ENCODE assay signal across 21 cellular contexts in genomic region chr13:48712141-48712540, GRCh38. TPM values are rescaled to one million over a fixed set of nuclear protein-coding genes. Genes with fewer than 3 reads are reported as not detected.
"Had no signal": no experiment of that assay in that cellular context is flagged by ENCODE, and none has a peak within 500 bp of the region (broad histone marks: within the 10 kb centered on the region; RNA-seq: fewer than 3 reads in every experiment).

No MANE protein-coding gene starts in this region.

- H3K4me1 Mint-ChIP-seq: stimulated activated memory B cell treated with anti-CD40 and anti-IgM and Interleukin-4, amounts not matched to agents 10 μg/mL and 1 μg/mL and 100 μg/mL, for 72 hours; stimulated activated naive CD8-positive, alpha-beta T cell treated with anti-CD3 and anti-CD28 coated beads, Interleukin-15, amount 100 ng/mL, for 72 hours had no signal

- DNase-seq: heart right ventricle; islet precursor cell; lower lobe of right lung; mammary epithelial cell; mesenchymal stem cell; naive thymus-derived CD8-positive, alpha-beta T cell; ovary; right cardiac atrium; sigmoid colon; small intestine; spleen; stimulated activated CD4-positive, alpha-beta T cell treated with anti-CD3 and anti-CD28 coated beads, Interleukin-4, amount 100 ng/mL, for 24 hours; stimulated activated naive CD4-positive, alpha-beta T cell treated with Interleukin-2 at 50 U/mL for 16 hours; stimulated activated naive CD8-positive, alpha-beta T cell treated with anti-CD3 and anti-CD28 coated beads, Interleukin-15, amount 100 ng/mL, for 72 hours; testis; thyroid gland; transverse colon; upper lobe of left lung had no signal

- H3K27me3 Mint-ChIP-seq: naive thymus-derived CD8-positive, alpha-beta T cell; progenitor cell of endocrine pancreas; stimulated activated naive CD8-positive, alpha-beta T cell treated with anti-CD3 and anti-CD28 coated beads, Interleukin-15, amount 100 ng/mL, for 72 hours had no signal

- H3K36me3 Mint-ChIP-seq: stimulated activated memory B cell treated with anti-CD40 and anti-IgM and Interleukin-4, amounts not matched to agents 10 μg/mL and 1 μg/mL and 100 μg/mL, for 72 hours had no signal

- H3K27ac Mint-ChIP-seq: naive thymus-derived CD8-positive, alpha-beta T cell; progenitor cell of endocrine pancreas; stimulated activated memory B cell treated with anti-CD40 and anti-IgM and Interleukin-4, amounts not matched to agents 10 μg/mL and 1 μg/mL and 100 μg/mL, for 72 hours; stimulated activated naive CD8-positive, alpha-beta T cell treated with anti-CD3 and anti-CD28 coated beads, Interleukin-15, amount 100 ng/mL, for 72 hours had no signal

- H3K4me3 Mint-ChIP-seq: naive thymus-derived CD8-positive, alpha-beta T cell; stimulated activated memory B cell treated with anti-CD40 and anti-IgM and Interleukin-4, amounts not matched to agents 10 μg/mL and 1 μg/mL and 100 μg/mL, for 72 hours; stimulated activated naive CD8-positive, alpha-beta T cell treated with anti-CD3 and anti-CD28 coated beads, Interleukin-15, amount 100 ng/mL, for 72 hours had no signal

- ATAC-seq: heart right ventricle; lower lobe of right lung; naive thymus-derived CD8-positive, alpha-beta T cell; right cardiac atrium; stimulated activated memory B cell treated with anti-CD40 and anti-IgM and Interleukin-4, amounts not matched to agents 10 μg/mL and 1 μg/mL and 100 μg/mL, for 72 hours; stimulated activated naive CD8-positive, alpha-beta T cell treated with anti-CD3 and anti-CD28 coated beads, Interleukin-15, amount 100 ng/mL, for 72 hours had no signal

RNA-seq across cellular contexts. Expression of gene CYSLTR2, which starts 58.4 kb away (rescaled TPM):
- total RNA-seq: mammary epithelial cell, pulmonary artery endothelial cell had no signal
